ENCODE assay signal across 8 cellular contexts in genomic region chr16:11497329-11497805, GRCh38.
DNase-seq lines count a peak whose midpoint lies in the region; ATAC-seq and TF ChIP-seq lines count a peak whose summit lies in the region.

No MANE protein-coding gene starts in this region.

- peak overlapping the region; percentile 59 for H3K27ac ChIP-seq in foreskin keratinocyte

- H3K27ac Mint-ChIP-seq in activated T-cell treated with anti-CD3 and anti-CD28 coated beads, Interleukin-2, amount 50 U/mL, for 24 hours: peak overlapping the region; percentile 84
- peak overlapping the region; percentile 86 for H3K27ac Mint-ChIP-seq in WTC11

- no peaks in the 10 kb centered on the region for H3K36me3 ChIP-seq in neuron (ENCODE audit: insufficient read depth, low read length)

- no peak overlapping the region for H3K4me3 ChIP-seq in neuron (ENCODE audit: low read length)

- H3K4me1 ChIP-seq in foreskin keratinocyte (peaks cover 18% of the 10 kb centered on the region), neuron (ENCODE audit: insufficient read depth, low read length) (peaks cover 24% of the 10 kb centered on the region)

- POLR2A ChIA-PET in WTC11 (lab: Charles Lee): no interaction called here

- TF ChIP-seq CTCF in WTC11 (IDR thresholded peaks at IDR 0.05) (no peak), foreskin keratinocyte (conservative IDR thresholded peaks at IDR 0.05) (peak; percentile 41)

- CTCF ChIA-PET in WTC11 (lab: Charles Lee): interaction anchor here (0.6 to 1.6 kb wide), 7 partner anchors 35 to 1637 kb away, joined by 3 to 7 read pairs (median 5); no protein-coding TSS in a partner anchor

- H3K4me1 Mint-ChIP-seq in activated T-cell treated with anti-CD3 and anti-CD28 coated beads, Interleukin-2, amount 50 U/mL, for 24 hours (ENCODE audit: low read depth): peaks cover 41% of the 10 kb centered on the region
- H3K4me1 Mint-ChIP-seq in WTC11: peaks cover 53% of the 10 kb centered on the region

- no peaks in the 10 kb centered on the region for H3K27me3 ChIP-seq in foreskin keratinocyte
- H3K27me3 ChIP-seq in neuron (ENCODE audit: insufficient read depth, low read length): no peaks in the 10 kb centered on the region

- no peaks in the 10 kb centered on the region for H3K36me3 Mint-ChIP-seq in activated T-cell treated with anti-CD3 and anti-CD28 coated beads, Interleukin-2, amount 50 U/mL, for 24 hours (ENCODE audit: low read depth)
- H3K36me3 Mint-ChIP-seq in WTC11: peaks cover 7% of the 10 kb centered on the region; the same call in 1 of the 2 replicates

- peak; percentile 40 for DNase-seq in activated T-cell treated with anti-CD3 and anti-CD28 coated beads, Interleukin-2, amount 50 U/mL, for 24 hours
- no peak for DNase-seq in activated T-cell treated with anti-CD3 and anti-CD28 coated beads for 4 hours
- peak; percentile 40 for DNase-seq in NCI-H2107 (lab: John Stamatoyannopoulos, UW)
- peak; percentile 50 for DNase-seq in WTC11 (ENCODE audit: low spot score)
- DNase-seq in foreskin keratinocyte: peak; percentile 80 to 85
- DNase-seq in stimulated activated CD4-positive, alpha-beta T cell treated with anti-CD3 and anti-CD28 coated beads, Interleukin-4, amount 100 ng/mL, for 1 hour: no peak

- no peak overlapping the region for H3K4me3 Mint-ChIP-seq in activated T-cell treated with anti-CD3 and anti-CD28 coated beads, Interleukin-2, amount 50 U/mL, for 24 hours
- H3K4me3 Mint-ChIP-seq in WTC11: no peak overlapping the region

- peak overlapping the region; percentile 55 for H2AFZ ChIP-seq in neuron (ENCODE audit: low read depth, low read length)

- no peaks in the 10 kb centered on the region for H3K27me3 Mint-ChIP-seq in activated T-cell treated with anti-CD3 and anti-CD28 coated beads, Interleukin-2, amount 50 U/mL, for 24 hours
- no peaks in the 10 kb centered on the region for H3K27me3 Mint-ChIP-seq in WTC11 (ENCODE audit: low read depth)

- no peaks in the 10 kb centered on the region for H3K9me3 ChIP-seq in neuron (ENCODE audit: low read length)

- H3K9me3 Mint-ChIP-seq in activated T-cell treated with anti-CD3 and anti-CD28 coated beads, Interleukin-2, amount 50 U/mL, for 24 hours: no peaks in the 10 kb centered on the region
- peaks cover 10% of the 10 kb centered on the region for H3K9me3 Mint-ChIP-seq in WTC11

- peak; percentile 31 for ATAC-seq in WTC11
- ATAC-seq in foreskin keratinocyte: peak; percentile 88
- ATAC-seq in GM19035 (IDR thresholded peaks at IDR 0.05; ENCODE audit: unreplicated experiment): no peak

TF ChIP-seq in WTC11, 78 proteins besides CTCF, POLR2A, EP300 and RAD21:
- TF ChIP-seq MYBL2 (CRISPR knock-in tag; IDR thresholded peaks at IDR 0.05): no peak
- TF ChIP-seq GABPB1 (CRISPR knock-in tag; IDR thresholded peaks at IDR 0.05): 0 out of 2 replicates have a peak, but pooled peaks have one; percentile 21

Comparison
In these comparisons a context has a peak if more than half of its experiments do, and no peak if none do; other contexts are left out.
1. DNase-seq: peak in activated T-cell treated with anti-CD3 and anti-CD28 coated beads, Interleukin-2, amount 50 U/mL, for 24 hours (single experiment), NCI-H2107 (single experiment), WTC11 (single experiment) and foreskin keratinocyte (2 of 2); none in activated T-cell treated with anti-CD3 and anti-CD28 coated beads for 4 hours (single experiment) and stimulated activated CD4-positive, alpha-beta T cell treated with anti-CD3 and anti-CD28 coated beads, Interleukin-4, amount 100 ng/mL, for 1 hour (single experiment).